ENCODE assay signal across 15 cellular contexts in the genomic region with DNA sequence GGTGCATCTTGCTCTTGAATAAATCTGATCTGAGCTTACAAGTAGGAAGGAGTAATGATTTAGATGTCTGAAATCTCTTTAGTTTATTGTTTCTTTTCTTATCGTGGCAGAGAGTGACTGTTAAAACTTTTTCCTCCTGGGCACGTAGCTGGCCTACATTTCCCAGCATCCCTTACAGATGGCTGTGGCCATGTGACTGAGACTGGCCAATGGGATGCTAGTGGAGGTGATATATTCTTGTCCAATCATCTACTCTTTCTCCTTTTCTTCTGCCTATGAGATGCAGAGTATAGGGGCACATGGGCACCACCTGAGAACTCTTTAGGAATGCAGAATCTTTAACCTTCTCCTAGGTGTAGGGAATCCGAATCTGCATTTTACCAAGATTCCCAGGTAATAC.
DNase-seq lines count a peak whose midpoint lies in the region; TF ChIP-seq lines count a peak whose summit lies in the region.
"Had no signal": no experiment of that assay in that cellular context is flagged by ENCODE, and none has a peak within 500 bp of the region (broad histone marks: within the 10 kb centered on the region; RNA-seq: fewer than 3 reads in every experiment).

No MANE protein-coding gene starts in this region.

- no peaks in the 10 kb centered on the region for H3K9me3 ChIP-seq in BE2C
- H3K9me3 ChIP-seq: gastroesophageal sphincter, left ventricle myocardium inferior had no signal

- DNase-seq in BE2C (peak; percentile 43), Daoy (ENCODE audit: low read depth) (peak; percentile 7), NAMALWA (ENCODE audit: low spot score) (peak; percentile 50), erythroblast (lab: John Stamatoyannopoulos, UW) (peak; percentile 3 to 13), NCI-H226 (no peak), activated gamma-delta T cell (lab: John Stamatoyannopoulos, UW) (no peak), SW 1271 (lab: John Stamatoyannopoulos, UW) (no peak)
- DNase-seq: amniotic stem cell, DMS53, GM23248, left ventricle myocardium inferior, NCI-H1105 treated with DMSO at 0.1 percent for 48 hours, RPMI8226, T-helper 2 cell had no signal

- no peaks in the 10 kb centered on the region for H3K36me3 ChIP-seq in BE2C
- H3K36me3 ChIP-seq: gastroesophageal sphincter, left ventricle myocardium inferior had no signal

- no peak for TF ChIP-seq CTCF in BE2C (IDR thresholded peaks at IDR 0.05; ENCODE audit: low read depth, low read length)

- no peak overlapping the region for H3K4me3 ChIP-seq in BE2C (ENCODE audit: low read depth, low read length)
- H3K4me3 ChIP-seq: gastroesophageal sphincter, GM23248, left ventricle myocardium inferior had no signal

- no peaks in the 10 kb centered on the region for H3K4me1 ChIP-seq in BE2C
- H3K4me1 ChIP-seq: gastroesophageal sphincter had no signal

- H3K27me3 ChIP-seq in BE2C = no peaks in the 10 kb centered on the region; the same call in 1 of the 2 replicates
- H3K27me3 ChIP-seq: gastroesophageal sphincter had no signal

- TF ChIP-seq POLR2A in erythroblast (IDR thresholded peaks at IDR 0.05; ENCODE audit: low read length) = no peak

Comparison
In these comparisons a context has a peak if more than half of its experiments do, and no peak if none do; other contexts are left out.
1. DNase-seq: peak in BE2C (single experiment), Daoy (single experiment), NAMALWA (single experiment) and erythroblast (2 of 2); none in NCI-H226 (single experiment), activated gamma-delta T cell (single experiment) and SW 1271 (0 of 2).